1 cellular context compared by ENCODE assay signal in genomic region chr19:17590780-17591688, GRCh38.
TF ChIP-seq lines count a peak whose summit lies in the region.

No MANE protein-coding gene starts in this region.

TF ChIP-seq in HepG2, 621 proteins besides CTCF, POLR2A, EP300 and RAD21 (continued from another document):
- TF ChIP-seq CSRNP2 (CRISPR knock-in tag; conservative IDR thresholded peaks at IDR 0.05; ENCODE audit: low read depth) = no peak
- TF ChIP-seq, protein P1, sequence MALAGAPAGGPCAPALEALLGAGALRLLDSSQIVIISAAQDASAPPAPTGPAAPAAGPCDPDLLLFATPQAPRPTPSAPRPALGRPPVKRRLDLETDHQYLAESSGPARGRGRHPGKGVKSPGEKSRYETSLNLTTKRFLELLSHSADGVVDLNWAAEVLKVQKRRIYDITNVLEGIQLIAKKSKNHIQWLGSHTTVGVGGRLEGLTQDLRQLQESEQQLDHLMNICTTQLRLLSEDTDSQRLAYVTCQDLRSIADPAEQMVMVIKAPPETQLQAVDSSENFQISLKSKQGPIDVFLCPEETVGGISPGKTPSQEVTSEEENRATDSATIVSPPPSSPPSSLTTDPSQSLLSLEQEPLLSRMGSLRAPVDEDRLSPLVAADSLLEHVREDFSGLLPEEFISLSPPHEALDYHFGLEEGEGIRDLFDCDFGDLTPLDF (CRISPR knock-in tag; IDR thresholded peaks at IDR 0.05) = no peak
- no peak for TF ChIP-seq MXD3 (CRISPR knock-in tag; IDR thresholded peaks at IDR 0.05)
- TF ChIP-seq ZBTB40 (IDR thresholded peaks at IDR 0.05) = no peak
- peak; percentile 61; the same call in 1 of the 2 replicates for TF ChIP-seq ZBTB40 (CRISPR knock-in tag; IDR thresholded peaks at IDR 0.05)
